20 cellular contexts compared by ENCODE assay signal in genomic region chr18:57287766-57288165, GRCh38.
"Had no signal": no experiment of that assay in that cellular context is flagged by ENCODE, and none has a peak within 500 bp of the region (broad histone marks: within the 10 kb centered on the region; RNA-seq: fewer than 3 reads in every experiment).

No MANE protein-coding gene starts in this region.

- ATAC-seq: K562, Panc1, PC-3, SK-N-SH treated with all-trans-retinoic acid at 6 μM for 48 hours had no signal

- FAIRE-seq: HTR-8/SVneo, K562 had no signal

- H3K27ac ChIP-seq: HL-60, RWPE1 had no signal

- H3K4me3 ChIP-seq: K562 had no signal

- DNase-seq: NCI-H1092, NCI-H1105 treated with DMSO at 0.1 percent for 48 hours, NCI-H1417 treated with DMSO at 0.1 percent for 48 hours, NCI-H146, NCI-H1694 treated with DMSO at 0.1 percent for 48 hours, NCI-H1930, NCI-H2081, NCI-H2107, NCI-H2227 treated with DMSO at 0.1 percent for 48 hours, NCI-H524, NCI-H526 treated with DMSO at 0.1 percent for 48 hours, NCI-H748 treated with DMSO at 0.1 percent for 48 hours, PC-3, SHP77 had no signal
